1 cellular context compared by ENCODE assay signal in genomic region chr10:65231148-65231547, GRCh38.
TF ChIP-seq lines count a peak whose summit lies in the region.

No MANE protein-coding gene starts in this region.

TF ChIP-seq in GM23338, 12 proteins besides CTCF, POLR2A, EP300 and RAD21 (continued from another document):
- TF ChIP-seq, protein P1, sequence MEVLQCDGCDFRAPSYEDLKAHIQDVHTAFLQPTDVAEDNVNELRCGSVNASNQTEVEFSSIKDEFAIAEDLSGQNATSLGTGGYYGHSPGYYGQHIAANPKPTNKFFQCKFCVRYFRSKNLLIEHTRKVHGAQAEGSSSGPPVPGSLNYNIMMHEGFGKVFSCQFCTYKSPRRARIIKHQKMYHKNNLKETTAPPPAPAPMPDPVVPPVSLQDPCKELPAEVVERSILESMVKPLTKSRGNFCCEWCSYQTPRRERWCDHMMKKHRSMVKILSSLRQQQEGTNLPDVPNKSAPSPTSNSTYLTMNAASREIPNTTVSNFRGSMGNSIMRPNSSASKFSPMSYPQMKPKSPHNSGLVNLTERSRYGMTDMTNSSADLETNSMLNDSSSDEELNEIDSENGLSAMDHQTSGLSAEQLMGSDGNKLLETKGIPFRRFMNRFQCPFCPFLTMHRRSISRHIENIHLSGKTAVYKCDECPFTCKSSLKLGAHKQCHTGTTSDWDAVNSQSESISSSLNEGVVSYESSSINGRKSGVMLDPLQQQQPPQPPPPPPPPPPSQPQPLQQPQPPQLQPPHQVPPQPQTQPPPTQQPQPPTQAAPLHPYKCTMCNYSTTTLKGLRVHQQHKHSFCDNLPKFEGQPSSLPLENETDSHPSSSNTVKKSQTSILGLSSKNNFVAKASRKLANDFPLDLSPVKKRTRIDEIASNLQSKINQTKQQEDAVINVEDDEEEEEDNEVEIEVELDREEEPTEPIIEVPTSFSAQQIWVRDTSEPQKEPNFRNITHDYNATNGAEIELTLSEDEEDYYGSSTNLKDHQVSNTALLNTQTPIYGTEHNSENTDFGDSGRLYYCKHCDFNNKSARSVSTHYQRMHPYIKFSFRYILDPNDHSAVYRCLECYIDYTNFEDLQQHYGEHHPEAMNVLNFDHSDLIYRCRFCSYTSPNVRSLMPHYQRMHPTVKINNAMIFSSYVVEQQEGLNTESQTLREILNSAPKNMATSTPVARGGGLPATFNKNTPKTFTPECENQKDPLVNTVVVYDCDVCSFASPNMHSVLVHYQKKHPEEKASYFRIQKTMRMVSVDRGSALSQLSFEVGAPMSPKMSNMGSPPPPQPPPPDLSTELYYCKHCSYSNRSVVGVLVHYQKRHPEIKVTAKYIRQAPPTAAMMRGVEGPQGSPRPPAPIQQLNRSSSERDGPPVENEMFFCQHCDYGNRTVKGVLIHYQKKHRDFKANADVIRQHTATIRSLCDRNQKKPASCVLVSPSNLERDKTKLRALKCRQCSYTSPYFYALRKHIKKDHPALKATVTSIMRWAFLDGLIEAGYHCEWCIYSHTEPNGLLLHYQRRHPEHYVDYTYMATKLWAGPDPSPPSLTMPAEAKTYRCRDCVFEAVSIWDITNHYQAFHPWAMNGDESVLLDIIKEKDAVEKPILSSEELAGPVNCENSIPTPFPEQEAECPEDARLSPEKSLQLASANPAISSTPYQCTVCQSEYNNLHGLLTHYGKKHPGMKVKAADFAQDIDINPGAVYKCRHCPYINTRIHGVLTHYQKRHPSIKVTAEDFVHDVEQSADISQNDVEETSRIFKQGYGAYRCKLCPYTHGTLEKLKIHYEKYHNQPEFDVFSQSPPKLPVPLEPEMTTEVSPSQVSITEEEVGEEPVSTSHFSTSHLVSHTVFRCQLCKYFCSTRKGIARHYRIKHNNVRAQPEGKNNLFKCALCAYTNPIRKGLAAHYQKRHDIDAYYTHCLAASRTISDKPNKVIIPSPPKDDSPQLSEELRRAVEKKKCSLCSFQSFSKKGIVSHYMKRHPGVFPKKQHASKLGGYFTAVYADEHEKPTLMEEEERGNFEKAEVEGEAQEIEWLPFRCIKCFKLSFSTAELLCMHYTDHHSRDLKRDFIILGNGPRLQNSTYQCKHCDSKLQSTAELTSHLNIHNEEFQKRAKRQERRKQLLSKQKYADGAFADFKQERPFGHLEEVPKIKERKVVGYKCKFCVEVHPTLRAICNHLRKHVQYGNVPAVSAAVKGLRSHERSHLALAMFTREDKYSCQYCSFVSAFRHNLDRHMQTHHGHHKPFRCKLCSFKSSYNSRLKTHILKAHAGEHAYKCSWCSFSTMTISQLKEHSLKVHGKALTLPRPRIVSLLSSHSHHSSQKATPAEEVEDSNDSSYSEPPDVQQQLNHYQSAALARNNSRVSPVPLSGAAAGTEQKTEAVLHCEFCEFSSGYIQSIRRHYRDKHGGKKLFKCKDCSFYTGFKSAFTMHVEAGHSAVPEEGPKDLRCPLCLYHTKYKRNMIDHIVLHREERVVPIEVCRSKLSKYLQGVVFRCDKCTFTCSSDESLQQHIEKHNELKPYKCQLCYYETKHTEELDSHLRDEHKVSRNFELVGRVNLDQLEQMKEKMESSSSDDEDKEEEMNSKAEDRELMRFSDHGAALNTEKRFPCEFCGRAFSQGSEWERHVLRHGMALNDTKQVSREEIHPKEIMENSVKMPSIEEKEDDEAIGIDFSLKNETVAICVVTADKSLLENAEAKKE (CRISPR knock-in tag; IDR thresholded peaks at IDR 0.05), result peak; percentile 92
TF ChIP-seq in GM23338: peak in this region for 1.
